8 cellular contexts compared by ENCODE assay signal in the genomic region with DNA sequence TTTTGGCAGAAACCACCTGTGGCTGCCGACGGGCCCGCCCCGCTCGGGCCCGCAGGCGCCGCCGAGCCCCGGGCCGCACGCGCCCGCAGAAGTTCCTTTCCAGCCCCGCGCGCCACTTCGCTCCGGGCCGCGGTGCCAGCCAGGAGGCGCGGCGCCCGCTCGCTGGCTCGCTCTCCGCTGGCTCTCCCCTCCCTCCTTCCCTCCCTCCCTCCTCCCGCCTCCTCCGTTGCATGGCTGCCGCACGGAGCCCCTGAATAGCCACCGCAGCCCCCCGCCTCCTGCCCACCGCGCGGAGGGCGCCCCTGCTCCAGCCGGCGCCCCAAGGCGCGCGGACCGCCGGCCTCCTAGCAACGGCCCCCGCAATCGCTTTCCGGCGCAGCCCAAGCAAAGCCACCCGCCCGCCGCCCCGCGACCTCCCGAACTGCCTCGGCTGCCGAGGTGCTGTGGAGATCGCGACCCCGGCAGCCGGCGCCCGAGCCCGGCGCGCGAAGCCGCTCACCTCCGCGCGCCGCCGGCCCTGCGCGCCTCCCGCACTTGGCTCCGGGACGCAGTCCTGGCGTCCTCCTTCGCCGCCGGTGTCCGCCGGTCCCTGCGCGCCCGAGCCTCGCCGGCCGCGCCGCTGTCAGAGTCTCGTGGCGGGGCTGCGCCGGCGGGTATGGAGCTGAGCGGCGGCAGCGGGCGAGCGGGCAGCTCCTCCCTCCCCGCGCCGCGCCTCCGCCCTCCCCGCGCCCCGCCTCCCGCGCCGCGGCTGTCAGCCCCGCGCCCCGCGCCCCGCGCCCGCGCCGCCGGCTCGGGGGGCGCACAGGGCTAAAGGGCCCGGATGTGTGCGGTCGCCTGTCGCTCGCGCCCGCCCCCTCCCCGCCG. TPM values are rescaled to one million over a fixed set of nuclear protein-coding genes. Genes with fewer than 3 reads are reported as not detected.
DNase-seq lines count a peak whose midpoint lies in the region; ATAC-seq and TF ChIP-seq lines count a peak whose summit lies in the region.

Gene ZBTB7C (minus strand): TSS at position 657 of the 864 bp plus-strand sequence.

- POLR2A ChIA-PET in activated CD4-positive, alpha-beta memory T cell treated with anti-CD3 and anti-CD28 coated beads, Interleukin-2, amount 10 ng/mL, durations not matched to agents 7 days and 5 days (lab: Charles Lee), result interaction anchor here (0.7 kb wide), 1 partner anchor 8 kb away, joined by 4 read pairs; no protein-coding TSS in a partner anchor

- peaks cover 30% of the 10 kb centered on the region for H3K4me1 Mint-ChIP-seq in activated CD4-positive, alpha-beta memory T cell treated with anti-CD3 and anti-CD28 coated beads, Interleukin-2, amount 10 ng/mL, durations not matched to agents 7 days and 5 days
- peaks cover 53% of the 10 kb centered on the region for H3K4me1 Mint-ChIP-seq in nephron progenitor cell

- H3K36me3 ChIP-seq in Karpas-422 (ENCODE audit: insufficient read depth, low read length), result no peaks in the 10 kb centered on the region

- H3K27ac ChIP-seq in Karpas-422 (ENCODE audit: low read length), result no peak within 1 kb of the TSS

- H3K79me2 ChIP-seq in Karpas-422 (ENCODE audit: low read length), result no peaks in the 10 kb centered on the region

- no peaks in the 10 kb centered on the region for H3K9me2 ChIP-seq in Karpas-422 (replicated peaks; ENCODE audit: insufficient read depth, low read length)

- 0 out of 2 replicates have a peak, but pooled peaks cover 2% of the 10 kb centered on the region for H3K27me3 ChIP-seq in Karpas-422 (ENCODE audit: low read length)

- peak within 1 kb of the TSS; percentile 85 for H3K4me2 ChIP-seq in Karpas-422 (ENCODE audit: low read depth, low read length, poor library complexity, severe bottlenecking)

- no peak within 1 kb of the TSS for H3K27ac Mint-ChIP-seq in activated CD4-positive, alpha-beta memory T cell treated with anti-CD3 and anti-CD28 coated beads, Interleukin-2, amount 10 ng/mL, durations not matched to agents 7 days and 5 days
- H3K27ac Mint-ChIP-seq in nephron progenitor cell, result no peak within 1 kb of the TSS

- H3K9me3 ChIP-seq in Karpas-422 (ENCODE audit: low read length), result no peaks in the 10 kb centered on the region

- H3K27me3 Mint-ChIP-seq in activated CD4-positive, alpha-beta memory T cell treated with anti-CD3 and anti-CD28 coated beads, Interleukin-2, amount 10 ng/mL, durations not matched to agents 7 days and 5 days, result peaks cover 73% of the 10 kb centered on the region
- peaks cover 59% of the 10 kb centered on the region for H3K27me3 Mint-ChIP-seq in nephron progenitor cell (ENCODE audit: low read depth, poor library complexity)

- no peaks in the 10 kb centered on the region for H4K20me1 ChIP-seq in Karpas-422 (ENCODE audit: insufficient read depth, low read depth, low read length)

- TF ChIP-seq CTCF in foreskin fibroblast (IDR thresholded peaks at IDR 0.05; ENCODE audit: low read depth, low read length) (no peak), nephron progenitor cell (IDR thresholded peaks at IDR 0.05) (no peak)

- DNase-seq in activated CD4-positive, CD25-positive, alpha-beta regulatory T cell (lab: John Stamatoyannopoulos, UW), result no peak
- no peak for DNase-seq in Karpas-422
- peak; percentile 34 for DNase-seq in activated CD4-positive, alpha-beta memory T cell treated with anti-CD3 and anti-CD28 coated beads, Interleukin-2, amount 10 ng/mL, durations not matched to agents 7 days and 5 days
- peak; percentile 20 to 53 for DNase-seq in foreskin fibroblast
- peak; percentile 74 for DNase-seq in nephron progenitor cell
- DNase-seq in NCI-H187 treated with DMSO at 0.1 percent for 48 hours (lab: John Stamatoyannopoulos, UW), result no peak
- DNase-seq in amniotic stem cell (lab: John Stamatoyannopoulos, UW), result no peak

- no peaks in the 10 kb centered on the region for H3K36me3 Mint-ChIP-seq in activated CD4-positive, alpha-beta memory T cell treated with anti-CD3 and anti-CD28 coated beads, Interleukin-2, amount 10 ng/mL, durations not matched to agents 7 days and 5 days (ENCODE audit: low read depth)
- no peaks in the 10 kb centered on the region for H3K36me3 Mint-ChIP-seq in nephron progenitor cell (ENCODE audit: low read depth)

- peaks cover 10% of the 10 kb centered on the region for H3K4me1 ChIP-seq in Karpas-422 (ENCODE audit: low read length)

- no peaks in the 10 kb centered on the region for H3K9me3 Mint-ChIP-seq in activated CD4-positive, alpha-beta memory T cell treated with anti-CD3 and anti-CD28 coated beads, Interleukin-2, amount 10 ng/mL, durations not matched to agents 7 days and 5 days
- H3K9me3 Mint-ChIP-seq in nephron progenitor cell, result peaks cover 8% of the 10 kb centered on the region

- peak within 1 kb of the TSS; percentile 72 for H3K4me3 Mint-ChIP-seq in activated CD4-positive, alpha-beta memory T cell treated with anti-CD3 and anti-CD28 coated beads, Interleukin-2, amount 10 ng/mL, durations not matched to agents 7 days and 5 days
- peak within 1 kb of the TSS; percentile 84 for H3K4me3 Mint-ChIP-seq in nephron progenitor cell

- H3K9ac ChIP-seq in Karpas-422 (ENCODE audit: low read length), result peak within 1 kb of the TSS; percentile 60

- ATAC-seq in activated CD4-positive, CD25-positive, alpha-beta regulatory T cell treated with anti-CD3 and anti-CD28 coated beads, Interleukin-2, amount 50 U/mL, for 24 hours, result peak; percentile 28 to 30

- peak within 1 kb of the TSS; percentile 79 for H2AFZ ChIP-seq in Karpas-422 (ENCODE audit: low read length)

- CTCF ChIA-PET in activated CD4-positive, alpha-beta memory T cell treated with anti-CD3 and anti-CD28 coated beads, Interleukin-2, amount 10 ng/mL, durations not matched to agents 7 days and 5 days (lab: Charles Lee), result interaction anchor here (2.0 kb wide), 1 partner anchor 10 kb away, joined by 4 read pairs; no protein-coding TSS in a partner anchor

- H3K4me3 ChIP-seq in Karpas-422 (ENCODE audit: low read length) (peak within 1 kb of the TSS; percentile 61), foreskin fibroblast (ENCODE audit: low read depth in 1 of 2, low read length in 2 of 2) (peak within 1 kb of the TSS; percentile 61 to 75)

RNA-seq across cellular contexts. Expression of gene ZBTB7C, which starts in this region (rescaled TPM):
- not detected in 2 replicates for total RNA-seq in Karpas-422 (2014; rRNA removed; shearing (Covaris generic); ENCODE audit: low replicate concordance)
- under 1 TPM; 0.81 to 0.95 TPM for total RNA-seq in activated CD4-positive, alpha-beta memory T cell treated with anti-CD3 and anti-CD28 coated beads, Interleukin-2, amount 10 ng/mL, durations not matched to agents 7 days and 5 days

Comparison
In these comparisons a context has a peak if more than half of its experiments do, and no peak if none do; other contexts are left out.
1. Peak in DNase-seq in activated CD4-positive, alpha-beta memory T cell treated with anti-CD3 and anti-CD28 coated beads, Interleukin-2, amount 10 ng/mL, durations not matched to agents 7 days and 5 days; RNA of the gene not detected or under 1 TPM.
2. DNase-seq: peak in foreskin fibroblast (2 of 2) and nephron progenitor cell (single experiment); none in activated CD4-positive, CD25-positive, alpha-beta regulatory T cell (0 of 4), Karpas-422 (single experiment), NCI-H187 treated with DMSO at 0.1 percent for 48 hours (single experiment) and amniotic stem cell (single experiment).